Comparison of ENCODE assay signal across 26 cellular contexts in genomic region chr20:62749851-62750445, GRCh38. TPM values are rescaled to one million over a fixed set of nuclear protein-coding genes. Genes with fewer than 3 reads are reported as not detected.
A peak's percentile ranks its signal among the peaks of the same experiment; 100 is the strongest.
DNase-seq lines count a peak whose midpoint lies in the region; ATAC-seq and TF ChIP-seq lines count a peak whose summit lies in the region.
"Had no signal": no experiment of that assay in that cellular context is flagged by ENCODE, and none has a peak within 500 bp of the region (broad histone marks: within the 10 kb centered on the region; RNA-seq: fewer than 3 reads in every experiment).

No MANE protein-coding gene starts in this region.

- H3K36me3 ChIP-seq in right atrium auricular region (no peaks in the 10 kb centered on the region), mesendoderm (ENCODE audit: control insufficient read depth, insufficient read depth, low read length) (no peaks in the 10 kb centered on the region), transverse colon (no peaks in the 10 kb centered on the region)
- H3K36me3 ChIP-seq: BE2C, MG63, SJSA1 had no signal

- CTCF ChIA-PET in CD4-positive, alpha-beta T cell (lab: Charles Lee), result no interaction called here

- H2BK120ac ChIP-seq in mesendoderm (ENCODE audit: low read depth, low read length), result no peak overlapping the region

- H3K4me2 ChIP-seq in mesendoderm (ENCODE audit: low read length), result no peak overlapping the region
- H3K4me2 ChIP-seq: GM23338 had no signal

- peaks cover 7% of the 10 kb centered on the region for H3K9me3 Mint-ChIP-seq in chondrocyte (ENCODE audit: low read depth)
- no peaks in the 10 kb centered on the region for H3K9me3 Mint-ChIP-seq in CD4-positive, alpha-beta T cell
- H3K9me3 Mint-ChIP-seq: GM23338, H9, HFFc6 had no signal

- no peak for TF ChIP-seq POLR2A in transverse colon (IDR thresholded peaks at IDR 0.05)

- H4K8ac ChIP-seq in mesendoderm (ENCODE audit: low read depth, low read length), result no peak overlapping the region

- peaks cover 6% of the 10 kb centered on the region for H3K36me3 Mint-ChIP-seq in chondrocyte (ENCODE audit: low read depth)
- H3K36me3 Mint-ChIP-seq in CD4-positive, alpha-beta T cell (ENCODE audit: low read depth), result no peaks in the 10 kb centered on the region

- WGBS in mesendoderm (ENCODE audit: extremely low coverage, insufficient coverage, low lambda C conversion rate), result no CpG with 5 or more reads among the region's 27 CpGs
- 69 to 74% methylated on average over 14 to 27 of the region's 27 CpGs for WGBS in transverse colon (ENCODE audit: low coverage in 1 of 2), 2 donors

- no peak overlapping the region for H3K9ac ChIP-seq in mesendoderm (ENCODE audit: low read length)

- no peak for TF ChIP-seq EP300 in transverse colon (IDR thresholded peaks at IDR 0.05; ENCODE audit: low read depth)

- H2BK5ac ChIP-seq in mesendoderm (ENCODE audit: low read length), result no peak overlapping the region

- H3K27ac ChIP-seq in right atrium auricular region (no peak overlapping the region), mesendoderm (ENCODE audit: low read depth, low read length) (no peak overlapping the region), transverse colon (peak overlapping the region in 3 of 4 donors; percentile 20 to 71 (median 37))
- no peak overlapping the region for H3K27ac ChIP-seq in CD4-positive, alpha-beta T cell (ENCODE audit: low read depth, low read length)
- H3K27ac ChIP-seq: SJSA1 had no signal

- in situ Hi-C loops in transverse colon (cut with MboI; ENCODE audit: low pct_ligation_motif_present in 1 of 4, low pct_unique_long_range_greater_than_20kb in 1 of 4, low sequenced_read_pairs in 3 of 4), result no loop called here

- no peaks in the 10 kb centered on the region for H3K4me1 Mint-ChIP-seq in chondrocyte (ENCODE audit: low read depth)
- H3K4me1 Mint-ChIP-seq in CD4-positive, alpha-beta T cell (ENCODE audit: low read depth), result peaks cover 18% of the 10 kb centered on the region

- no peak overlapping the region for H3K4me3 ChIP-seq in right atrium auricular region
- H3K4me3 ChIP-seq in mesendoderm (ENCODE audit: low read length), result no peak overlapping the region
- H3K4me3 ChIP-seq in transverse colon, result no peak overlapping the region
- H3K4me3 ChIP-seq: GM23338, MG63, SJSA1 had no signal

- H4K5ac ChIP-seq in mesendoderm (ENCODE audit: low read length), result no peak overlapping the region

- H3K79me1 ChIP-seq in mesendoderm (ENCODE audit: low read length), result no peaks in the 10 kb centered on the region

- TF ChIP-seq CTCF in right atrium auricular region (IDR thresholded peaks at IDR 0.05) (no peak), chondrocyte (IDR thresholded peaks at IDR 0.05) (no peak), transverse colon (IDR thresholded peaks at IDR 0.05) (no peak)
- TF ChIP-seq CTCF in CD4-positive, alpha-beta T cell (IDR thresholded peaks at IDR 0.05), result no peak

- no peaks in the 10 kb centered on the region for H3K4me1 ChIP-seq in right atrium auricular region
- peaks cover 2% of the 10 kb centered on the region for H3K4me1 ChIP-seq in mesendoderm (ENCODE audit: control insufficient read depth, low read depth, low read length)
- peaks cover 0 to 10% (median 6%) of the 10 kb centered on the region in 4 donors for H3K4me1 ChIP-seq in transverse colon
- H3K4me1 ChIP-seq: BE2C, SJSA1 had no signal

- H3K23ac ChIP-seq in mesendoderm (ENCODE audit: low read length), result no peak overlapping the region

- H2BK15ac ChIP-seq in mesendoderm (replicated peaks; ENCODE audit: low read depth), result no peak overlapping the region

- peak overlapping the region; percentile 7 for H3K56ac ChIP-seq in mesendoderm (ENCODE audit: low read length)

- no peak overlapping the region for H2AK5ac ChIP-seq in mesendoderm (ENCODE audit: low read length)

- H3K27me3 Mint-ChIP-seq in chondrocyte (ENCODE audit: low read depth), result peaks cover 13% of the 10 kb centered on the region
- no peaks in the 10 kb centered on the region for H3K27me3 Mint-ChIP-seq in CD4-positive, alpha-beta T cell

- no peak overlapping the region for H3K27ac Mint-ChIP-seq in chondrocyte (ENCODE audit: unreplicated experiment)
- no peak overlapping the region for H3K27ac Mint-ChIP-seq in CD4-positive, alpha-beta T cell
- H3K27ac Mint-ChIP-seq: GM23338, H9, HFFc6 had no signal

- no peak overlapping the region for H3K4me3 Mint-ChIP-seq in chondrocyte (ENCODE audit: unreplicated experiment)
- H3K4me3 Mint-ChIP-seq in CD4-positive, alpha-beta T cell, result no peak overlapping the region
- H3K4me3 Mint-ChIP-seq: CD14-positive monocyte, GM23338, H9, HFFc6 had no signal

- POLR2A ChIA-PET in CD4-positive, alpha-beta T cell (lab: Charles Lee), result no interaction called here

- no peak overlapping the region for H3K18ac ChIP-seq in mesendoderm (ENCODE audit: low read length)

- H3K27me3 ChIP-seq in right atrium auricular region, result no peaks in the 10 kb centered on the region
- no peaks in the 10 kb centered on the region for H3K27me3 ChIP-seq in mesendoderm (ENCODE audit: insufficient read depth, low read length, poor library complexity)
- H3K27me3 ChIP-seq in transverse colon, result no peaks in the 10 kb centered on the region
- H3K27me3 ChIP-seq in CD4-positive, alpha-beta T cell (ENCODE audit: control insufficient read depth, insufficient read depth, low read length), result no peaks in the 10 kb centered on the region
- H3K27me3 ChIP-seq: BE2C, MG63 had no signal

- ATAC-seq in Right ventricle myocardium superior (ENCODE audit: poor library complexity), result no peak
- ATAC-seq in CD4-positive, alpha-beta T cell (ENCODE audit: poor library complexity), result no peak
- ATAC-seq: GM23338 had no signal

- intact Hi-C loops in Right ventricle myocardium superior (cut with DNase I) (no loop called here), transverse colon (cut with DNase I; ENCODE audit: low total_unique reads) (no loop called here)
- intact Hi-C loops in CD4-positive, alpha-beta T cell (cut with DNase I, micrococcal nuclease), result no loop called here

- H3K9me3 ChIP-seq in right atrium auricular region, result no peaks in the 10 kb centered on the region
- no peaks in the 10 kb centered on the region for H3K9me3 ChIP-seq in transverse colon
- no peaks in the 10 kb centered on the region for H3K9me3 ChIP-seq in CD4-positive, alpha-beta T cell (ENCODE audit: control insufficient read depth, low read length)
- H3K9me3 ChIP-seq: BE2C, MG63, SJSA1 had no signal

- DNase-seq in Right ventricle myocardium superior (peak; percentile 16), right atrium auricular region (ENCODE audit: low spot score) (no peak), chondrocyte (ENCODE audit: low spot score) (peak; percentile 72), mesendoderm (peak; percentile 67), transverse colon (no peak), NCI-H2029 (lab: John Stamatoyannopoulos, UW) (no peak), NCI-H446 treated with DMSO at 0.1 percent for 48 hours (lab: John Stamatoyannopoulos, UW) (no peak)
- DNase-seq in CD4-positive, alpha-beta T cell, result no peak
- DNase-seq: 8988T, ACHN, BE2C, Calu3, DMS79 treated with DMSO at 0.1 percent for 48 hours, H9, HFFc6, KBM-7, MG63, NCI-H1105 treated with DMSO at 0.1 percent for 48 hours, NCI-H146, NCI-H1930, NCI-H2227 treated with DMSO at 0.1 percent for 48 hours, NCI-H524 treated with DMSO at 0.1 percent for 48 hours, NCI-H774 had no signal

- H3K79me2 ChIP-seq in mesendoderm (ENCODE audit: control insufficient read depth, insufficient read depth, low read length), result no peaks in the 10 kb centered on the region

- H3K4ac ChIP-seq in mesendoderm (ENCODE audit: low read depth, low read length), result no peak overlapping the region

RNA-seq across cellular contexts. Expression of gene NTSR1, which starts 41.3 kb away (rescaled TPM):
- total RNA-seq in Right ventricle myocardium superior (not detected), right atrium auricular region (under 1 TPM in 1 of 2 donors, not detected in 1; 0.43 TPM), chondrocyte (0.10 TPM in 1 of 3 replicates, not detected in the others), transverse colon (10 to 100 TPM in 1 of 4 donors, 1 to 10 TPM in 3; 1.5 to 23.9 (median 4.7) TPM)
- polyA plus RNA-seq in mesendoderm (2013, experiment 1 of 2), result 0.76 TPM
- 0.73 TPM for polyA plus RNA-seq in mesendoderm (2013, experiment 2 of 2)
- under 1 TPM; 0.55 to 0.56 TPM for total RNA-seq in CD4-positive, alpha-beta T cell
- total RNA-seq: Calu3, SJSA1 had no signal

RNA-seq across cellular contexts. Expression of gene MRGBP, which starts 46.3 kb away (rescaled TPM):
- total RNA-seq in Right ventricle myocardium superior (10.2 TPM), right atrium auricular region (10 to 100 TPM in 1 of 2 donors, 1 to 10 TPM in 1; 8.4 to 11.1 TPM), chondrocyte (9.5 to 10.4 TPM (median 10.3 TPM) in 3 replicates), transverse colon (10 to 100 TPM; 10.8 to 13.0 (median 11.9) TPM)
- 13.3 TPM for polyA plus RNA-seq in mesendoderm (2013, experiment 1 of 2)
- 13.2 TPM for polyA plus RNA-seq in mesendoderm (2013, experiment 2 of 2)
- total RNA-seq in CD4-positive, alpha-beta T cell, result 1 to 10 TPM; 7.4 to 7.9 TPM

RNA-seq across cellular contexts. Expression of gene OGFR, which starts 54.7 kb away (rescaled TPM):
- total RNA-seq in Right ventricle myocardium superior, result 17.8 TPM
- 10 to 100 TPM; 17.3 to 31.2 TPM for total RNA-seq in right atrium auricular region
- 31.5 to 32.2 TPM (median 31.8 TPM) in 3 replicates for total RNA-seq in chondrocyte
- polyA plus RNA-seq in mesendoderm (2013, experiment 1 of 2), result 11.3 TPM
- 11.4 TPM for polyA plus RNA-seq in mesendoderm (2013, experiment 2 of 2)
- total RNA-seq in transverse colon, result 100 to 1,000 TPM in 1 of 4 donors, 10 to 100 TPM in 3; 55.2 to 137 (median 71.1) TPM
- 10 to 100 TPM; 54.5 to 56.0 TPM for total RNA-seq in CD4-positive, alpha-beta T cell

Comparison
In these comparisons a context has a peak if more than half of its experiments do, and no peak if none do; other contexts are left out.
1. DNase-seq: peak in Right ventricle myocardium superior (single experiment), chondrocyte (single experiment) and mesendoderm (single experiment); none in right atrium auricular region (single experiment), transverse colon (single experiment), NCI-H2029 (single experiment), CD4-positive, alpha-beta T cell (0 of 10) and NCI-H446 treated with DMSO at 0.1 percent for 48 hours (single experiment).
2. H3K27ac ChIP-seq: peak in transverse colon (3 of 4); none in right atrium auricular region (0 of 2), mesendoderm (single experiment) and CD4-positive, alpha-beta T cell (single experiment).